In genomic region chr22:31080848-31081649, GRCh38 we compare ENCODE assay signal across 1 cellular context.
A peak's percentile ranks its signal among the peaks of the same experiment; 100 is the strongest.
TF ChIP-seq lines count a peak whose summit lies in the region.

Gene SMTN (plus strand): TSS chr22:31081318. CDS start chr22:31083259, 1,941 bp downstream.

TF ChIP-seq in HepG2, 621 proteins besides CTCF, POLR2A, EP300 and RAD21 (continued from another document and continues in another):
- peak; percentile 61; the same call in 1 of the 2 replicates for TF ChIP-seq ZNF318 (CRISPR knock-in tag; IDR thresholded peaks at IDR 0.05)
- peak; percentile 46; the same call in 1 of the 2 replicates for TF ChIP-seq POGZ (CRISPR knock-in tag; IDR thresholded peaks at IDR 0.05)
- TF ChIP-seq NR1H2 (CRISPR knock-in tag; IDR thresholded peaks at IDR 0.05; ENCODE audit: borderline replicate concordance, low read depth) = no peak
- no peak for TF ChIP-seq PRDM4 (CRISPR knock-in tag; IDR thresholded peaks at IDR 0.05; ENCODE audit: borderline replicate concordance)
- TF ChIP-seq KAT2B (IDR thresholded peaks at IDR 0.05; ENCODE audit: borderline replicate concordance, low read depth, low read length) = no peak
- no peak for TF ChIP-seq KLF11 (CRISPR knock-in tag; IDR thresholded peaks at IDR 0.05)
- TF ChIP-seq MAFG (CRISPR knock-in tag; IDR thresholded peaks at IDR 0.05) = no peak
- TF ChIP-seq HMG20B (CRISPR knock-in tag; conservative IDR thresholded peaks at IDR 0.05) = no peak
- TF ChIP-seq, protein P1, sequence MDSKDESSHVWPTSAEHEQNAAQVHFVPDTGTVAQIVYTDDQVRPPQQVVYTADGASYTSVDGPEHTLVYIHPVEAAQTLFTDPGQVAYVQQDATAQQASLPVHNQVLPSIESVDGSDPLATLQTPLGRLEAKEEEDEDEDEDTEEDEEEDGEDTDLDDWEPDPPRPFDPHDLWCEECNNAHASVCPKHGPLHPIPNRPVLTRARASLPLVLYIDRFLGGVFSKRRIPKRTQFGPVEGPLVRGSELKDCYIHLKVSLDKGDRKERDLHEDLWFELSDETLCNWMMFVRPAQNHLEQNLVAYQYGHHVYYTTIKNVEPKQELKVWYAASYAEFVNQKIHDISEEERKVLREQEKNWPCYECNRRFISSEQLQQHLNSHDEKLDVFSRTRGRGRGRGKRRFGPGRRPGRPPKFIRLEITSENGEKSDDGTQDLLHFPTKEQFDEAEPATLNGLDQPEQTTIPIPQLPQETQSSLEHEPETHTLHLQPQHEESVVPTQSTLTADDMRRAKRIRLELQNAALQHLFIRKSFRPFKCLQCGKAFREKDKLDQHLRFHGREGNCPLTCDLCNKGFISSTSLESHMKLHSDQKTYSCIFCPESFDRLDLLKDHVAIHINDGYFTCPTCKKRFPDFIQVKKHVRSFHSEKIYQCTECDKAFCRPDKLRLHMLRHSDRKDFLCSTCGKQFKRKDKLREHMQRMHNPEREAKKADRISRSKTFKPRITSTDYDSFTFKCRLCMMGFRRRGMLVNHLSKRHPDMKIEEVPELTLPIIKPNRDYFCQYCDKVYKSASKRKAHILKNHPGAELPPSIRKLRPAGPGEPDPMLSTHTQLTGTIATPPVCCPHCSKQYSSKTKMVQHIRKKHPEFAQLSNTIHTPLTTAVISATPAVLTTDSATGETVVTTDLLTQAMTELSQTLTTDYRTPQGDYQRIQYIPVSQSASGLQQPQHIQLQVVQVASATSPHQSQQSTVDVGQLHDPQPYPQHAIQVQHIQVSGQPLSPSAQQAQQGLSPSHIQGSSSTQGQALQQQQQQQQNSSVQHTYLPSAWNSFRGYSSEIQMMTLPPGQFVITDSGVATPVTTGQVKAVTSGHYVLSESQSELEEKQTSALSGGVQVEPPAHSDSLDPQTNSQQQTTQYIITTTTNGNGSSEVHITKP (CRISPR knock-in tag; IDR thresholded peaks at IDR 0.05; ENCODE audit: low read depth) = peak; percentile 10; the same call in 1 of the 2 replicates
- TF ChIP-seq CENPX (CRISPR knock-in tag; IDR thresholded peaks at IDR 0.05) = no peak
- TF ChIP-seq, protein P2, sequence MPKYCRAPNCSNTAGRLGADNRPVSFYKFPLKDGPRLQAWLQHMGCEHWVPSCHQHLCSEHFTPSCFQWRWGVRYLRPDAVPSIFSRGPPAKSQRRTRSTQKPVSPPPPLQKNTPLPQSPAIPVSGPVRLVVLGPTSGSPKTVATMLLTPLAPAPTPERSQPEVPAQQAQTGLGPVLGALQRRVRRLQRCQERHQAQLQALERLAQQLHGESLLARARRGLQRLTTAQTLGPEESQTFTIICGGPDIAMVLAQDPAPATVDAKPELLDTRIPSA (CRISPR knock-in tag; IDR thresholded peaks at IDR 0.05; ENCODE audit: borderline replicate concordance) = no peak
- peak; percentile 79 for TF ChIP-seq POLR2AphosphoS5 (IDR thresholded peaks at IDR 0.05; ENCODE audit: low read depth, low read length)
- no peak for TF ChIP-seq ISL2 (CRISPR knock-in tag; IDR thresholded peaks at IDR 0.05)
- no peak for TF ChIP-seq SMAD9 (CRISPR knock-in tag; IDR thresholded peaks at IDR 0.05)
- TF ChIP-seq ZNF331 (CRISPR knock-in tag; IDR thresholded peaks at IDR 0.05) = no peak
- TF ChIP-seq, protein P3, sequence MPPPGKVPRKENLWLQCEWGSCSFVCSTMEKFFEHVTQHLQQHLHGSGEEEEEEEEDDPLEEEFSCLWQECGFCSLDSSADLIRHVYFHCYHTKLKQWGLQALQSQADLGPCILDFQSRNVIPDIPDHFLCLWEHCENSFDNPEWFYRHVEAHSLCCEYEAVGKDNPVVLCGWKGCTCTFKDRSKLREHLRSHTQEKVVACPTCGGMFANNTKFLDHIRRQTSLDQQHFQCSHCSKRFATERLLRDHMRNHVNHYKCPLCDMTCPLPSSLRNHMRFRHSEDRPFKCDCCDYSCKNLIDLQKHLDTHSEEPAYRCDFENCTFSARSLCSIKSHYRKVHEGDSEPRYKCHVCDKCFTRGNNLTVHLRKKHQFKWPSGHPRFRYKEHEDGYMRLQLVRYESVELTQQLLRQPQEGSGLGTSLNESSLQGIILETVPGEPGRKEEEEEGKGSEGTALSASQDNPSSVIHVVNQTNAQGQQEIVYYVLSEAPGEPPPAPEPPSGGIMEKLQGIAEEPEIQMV (CRISPR knock-in tag; IDR thresholded peaks at IDR 0.05; ENCODE audit: low read depth) = no peak; the same call in 1 of the 2 replicates
- TF ChIP-seq ZSCAN5A (CRISPR knock-in tag; IDR thresholded peaks at IDR 0.05; ENCODE audit: borderline replicate concordance) = no peak
- TF ChIP-seq EHMT2 (IDR thresholded peaks at IDR 0.05; ENCODE audit: borderline replicate concordance, low read depth, low read length) = no peak
- no peak for TF ChIP-seq MYNN (CRISPR knock-in tag; IDR thresholded peaks at IDR 0.05; ENCODE audit: low read depth)
- TF ChIP-seq ZNF878 (CRISPR knock-in tag; IDR thresholded peaks at IDR 0.05) = 0 out of 2 replicates have a peak, but pooled peaks have one; percentile 44
- TF ChIP-seq TOPORS (CRISPR knock-in tag; IDR thresholded peaks at IDR 0.05) = peak; percentile 61; the same call in 1 of the 2 replicates
- peak; percentile 16; the same call in 1 of the 2 replicates for TF ChIP-seq ZNF607 (CRISPR knock-in tag; IDR thresholded peaks at IDR 0.05; ENCODE audit: borderline replicate concordance)
- TF ChIP-seq ZFP41 (CRISPR knock-in tag; IDR thresholded peaks at IDR 0.05; ENCODE audit: borderline replicate concordance) = no peak
- TF ChIP-seq TBX3 (IDR thresholded peaks at IDR 0.05; ENCODE audit: borderline replicate concordance) = no peak
- no peak for TF ChIP-seq NKX3-1 (CRISPR knock-in tag; IDR thresholded peaks at IDR 0.05)
- peak; percentile 46; the same call in 1 of the 2 replicates for TF ChIP-seq ZBTB42 (CRISPR knock-in tag; IDR thresholded peaks at IDR 0.05)
- TF ChIP-seq E2F1 (CRISPR knock-in tag; IDR thresholded peaks at IDR 0.05) = no peak
- no peak for TF ChIP-seq HNRNPL (IDR thresholded peaks at IDR 0.05; ENCODE audit: low read depth, low read length)
- no peak for TF ChIP-seq NRL (CRISPR knock-in tag; IDR thresholded peaks at IDR 0.05; ENCODE audit: borderline replicate concordance)
- 0 out of 2 replicates have a peak, but pooled peaks have one; percentile 38 for TF ChIP-seq ZNF337 (CRISPR knock-in tag; IDR thresholded peaks at IDR 0.05; ENCODE audit: borderline replicate concordance, low read depth)
- TF ChIP-seq ZBTB37 (CRISPR knock-in tag; IDR thresholded peaks at IDR 0.05) = no peak
